In genomic region chr5:181169459-181170236, GRCh38 we compare ENCODE assay signal across 8 cellular contexts. TPM values are rescaled to one million over a fixed set of nuclear protein-coding genes. Genes with fewer than 3 reads are reported as not detected.
DNase-seq lines count a peak whose midpoint lies in the region; ATAC-seq and TF ChIP-seq lines count a peak whose summit lies in the region.
"Not testable (repeated sequence)": the region's sequence is repeated elsewhere in the genome, so short reads cannot be mapped to it uniquely, and the experiment has no call there.

No MANE protein-coding gene starts in this region.

- DNase-seq in DMS153 (lab: John Stamatoyannopoulos, UW), result peak; percentile 8
- peak; percentile 42 for DNase-seq in HEK293T (ENCODE audit: extremely low spot score)
- DNase-seq in NCI-H446 treated with DMSO at 0.1 percent for 48 hours (lab: John Stamatoyannopoulos, UW), result peak; percentile 41
- peak; percentile 94 for DNase-seq in UCSD-AML1 (lab: John Stamatoyannopoulos, UW; ENCODE audit: unreplicated experiment)
- DNase-seq in activated naive CD4-positive, alpha-beta T cell treated with Interleukin-2 at 50 U/mL for 16 hours, result peak; percentile 69
- DNase-seq in fibroblast of lung (ENCODE audit: low read depth in 2 of 2), result peak; percentile 81
- peak; percentile 56 to 90 (median 85) for DNase-seq in naive thymus-derived CD8-positive, alpha-beta T cell
- DNase-seq in stimulated activated CD8-positive, alpha-beta memory T cell treated with anti-CD3 and anti-CD28 coated beads, Interleukin-7, amount 100 ng/mL, for 4 hours (ENCODE audit: low read depth in 2 of 2), result peak; percentile 36 to 75

- ATAC-seq in naive thymus-derived CD8-positive, alpha-beta T cell, result peak in 1 of 2 donors; percentile 49

- CTCF ChIA-PET in HEK293T (lab: Yijun Ruan, JAX), result interaction anchor here (0.9 to 2.1 kb wide), 4 partner anchors 12 to 46 kb away, joined by 3 to 11 read pairs (median 3); no protein-coding TSS in a partner anchor

- not testable (repeated sequence) for H4K20me1 ChIP-seq in fibroblast of lung (ENCODE audit: control insufficient read depth, extremely low read depth, insufficient read depth, low read length)

- POLR2A ChIA-PET in HEK293T (lab: Yijun Ruan, JAX), result interaction anchor here (1.6 kb wide), 2 partner anchors 14 to 22 kb away, joined by 5 to 6 read pairs; no protein-coding TSS in a partner anchor
- POLR2A ChIA-PET in naive thymus-derived CD8-positive, alpha-beta T cell (lab: Charles Lee), result interaction anchor here (0.8 to 2.1 kb wide), 5 partner anchors 8 to 23 kb away, joined by 3 to 10 read pairs (median 5); no protein-coding TSS in a partner anchor

- H3K27me3 ChIP-seq in fibroblast of lung (ENCODE audit: control insufficient read depth, insufficient read depth, low read length), result not testable (repeated sequence)

- TF ChIP-seq CTCF in fibroblast of lung (conservative IDR thresholded peaks at IDR 0.05 in 1 of 2, IDR thresholded peaks at IDR 0.05 in 1 of 2; ENCODE audit: low read depth in 1 of 2, low read length in 2 of 2), result not testable (repeated sequence)

- H3K4me2 ChIP-seq in fibroblast of lung (ENCODE audit: extremely low read depth, insufficient read depth, low read length), result peak overlapping the region; percentile 70

- peak overlapping the region; percentile 5 to 34 (median 15) for H3K4me3 ChIP-seq in fibroblast of lung (replicated peaks in 1 of 4; ENCODE audit: control extremely low read depth in 1 of 4, insufficient read depth in 1 of 4, low read depth in 3 of 4, low read length in 4 of 4)

- not testable (repeated sequence) for H3K36me3 ChIP-seq in fibroblast of lung (ENCODE audit: control insufficient read depth, insufficient read depth, low read length)

- peaks cover 0 to 67% (median 10%) of the 10 kb centered on the region in 5 donors for H3K27me3 Mint-ChIP-seq in naive thymus-derived CD8-positive, alpha-beta T cell

- not testable (repeated sequence) for H3K27ac ChIP-seq in fibroblast of lung (ENCODE audit: insufficient read depth, low read length)

- H3K9me3 Mint-ChIP-seq in naive thymus-derived CD8-positive, alpha-beta T cell, result not testable (repeated sequence)

- not testable (repeated sequence) for H3K9me3 ChIP-seq in fibroblast of lung (ENCODE audit: control insufficient read depth, insufficient read depth, low read depth, low read length)

- H3K36me3 Mint-ChIP-seq in naive thymus-derived CD8-positive, alpha-beta T cell, result not testable (repeated sequence)

- peaks cover 22 to 69% (median 55%) of the 10 kb centered on the region in 4 donors for H3K4me1 Mint-ChIP-seq in naive thymus-derived CD8-positive, alpha-beta T cell

- H3K4me1 ChIP-seq in fibroblast of lung (ENCODE audit: control insufficient read depth, extremely low read depth, insufficient read depth, low read length), result not testable (repeated sequence)

- peak overlapping the region; percentile 48 for H2AFZ ChIP-seq in fibroblast of lung (ENCODE audit: low read length)

- H3K9ac ChIP-seq in fibroblast of lung (ENCODE audit: insufficient read depth, low read length), result not testable (repeated sequence)

- peak overlapping the region in 5 of 10 donors; percentile 20 to 89 (median 71) for H3K27ac Mint-ChIP-seq in naive thymus-derived CD8-positive, alpha-beta T cell

- H3K79me2 ChIP-seq in fibroblast of lung (ENCODE audit: control insufficient read depth, insufficient read depth, low read length), result not testable (repeated sequence)

- H3K4me3 Mint-ChIP-seq in naive thymus-derived CD8-positive, alpha-beta T cell, result peak overlapping the region; percentile 36 to 73 (median 62)

TF ChIP-seq in HEK293T, 16 proteins besides CTCF, POLR2A, EP300 and RAD21:
- peak; percentile 68 for TF ChIP-seq L3MBTL2 (conservative IDR thresholded peaks at IDR 0.05)
- peak; percentile 31; the same call in 1 of the 2 replicates for TF ChIP-seq TARDBP (IDR thresholded peaks at IDR 0.05)
- peak; percentile 55; the same call in 1 of the 2 replicates for TF ChIP-seq CTBP1 (IDR thresholded peaks at IDR 0.05; ENCODE audit: borderline replicate concordance)

RNA-seq across cellular contexts. Expression of gene OR2V2, which starts 22.3 kb away (rescaled TPM):
- total RNA-seq in fibroblast of lung, result not detected in 2 replicates
- not detected in 2 replicates for polyA plus RNA-seq in fibroblast of lung
- polyA plus RNA-seq in fibroblast of lung (2012), result not detected in 2 replicates
- not detected in 2 replicates for polyA minus RNA-seq in fibroblast of lung (ENCODE audit: low replicate concordance)
- not detected for total RNA-seq in naive thymus-derived CD8-positive, alpha-beta T cell
- not detected for polyA plus RNA-seq in naive thymus-derived CD8-positive, alpha-beta T cell

RNA-seq across cellular contexts. Expression of gene TRIM7, which starts 35.3 kb away (rescaled TPM):
- total RNA-seq in fibroblast of lung, result 2.3 and 7.3 TPM in 2 replicates
- 4.7 and 6.9 TPM in 2 replicates for polyA plus RNA-seq in fibroblast of lung
- 6.2 and 7.8 TPM in 2 replicates for polyA plus RNA-seq in fibroblast of lung (2012)
- polyA minus RNA-seq in fibroblast of lung (ENCODE audit: low replicate concordance), result 0.55 and 1.9 TPM in 2 replicates
- total RNA-seq in naive thymus-derived CD8-positive, alpha-beta T cell, result 1 to 10 TPM; 3.7 to 4.2 TPM
- under 1 TPM in 1 of 3 donors, not detected in 2; 0.40 TPM for polyA plus RNA-seq in naive thymus-derived CD8-positive, alpha-beta T cell

RNA-seq across cellular contexts. Expression of gene OR2V1, which starts 38.7 kb away (rescaled TPM):
- not detected in 2 replicates for total RNA-seq in fibroblast of lung
- polyA plus RNA-seq in fibroblast of lung, result not detected in 2 replicates
- polyA plus RNA-seq in fibroblast of lung (2012), result not detected in 2 replicates
- not detected in 2 replicates for polyA minus RNA-seq in fibroblast of lung (ENCODE audit: low replicate concordance)
- total RNA-seq in naive thymus-derived CD8-positive, alpha-beta T cell, result not detected
- polyA plus RNA-seq in naive thymus-derived CD8-positive, alpha-beta T cell, result not detected

RNA-seq across cellular contexts. Expression of gene TRIM41, which starts 53.4 kb away (rescaled TPM):
- 13.9 and 17.0 TPM in 2 replicates for total RNA-seq in fibroblast of lung
- 8.3 and 11.0 TPM in 2 replicates for polyA plus RNA-seq in fibroblast of lung
- polyA plus RNA-seq in fibroblast of lung (2012), result 15.1 and 19.1 TPM in 2 replicates
- 10.5 and 10.8 TPM in 2 replicates for polyA minus RNA-seq in fibroblast of lung (ENCODE audit: low replicate concordance)
- 10 to 100 TPM; 33.3 to 40.7 TPM for total RNA-seq in naive thymus-derived CD8-positive, alpha-beta T cell
- polyA plus RNA-seq in naive thymus-derived CD8-positive, alpha-beta T cell, result 1 to 10 TPM; 1.1 to 2.6 (median 1.6) TPM

Comparison
In these comparisons a context has a peak if more than half of its experiments do, and no peak if none do; other contexts are left out.
1. DNase-seq: peak in every context shown above with its lines; median percentile 94 in UCSD-AML1; 85 in naive thymus-derived CD8-positive, alpha-beta T cell; 81 in fibroblast of lung; 69 in activated naive CD4-positive, alpha-beta T cell treated with Interleukin-2 at 50 U/mL for 16 hours; 56 in stimulated activated CD8-positive, alpha-beta memory T cell treated with anti-CD3 and anti-CD28 coated beads, Interleukin-7, amount 100 ng/mL, for 4 hours; 42 in HEK293T; 41 in NCI-H446 treated with DMSO at 0.1 percent for 48 hours; 8 in DMS153.